In the genomic region with DNA sequence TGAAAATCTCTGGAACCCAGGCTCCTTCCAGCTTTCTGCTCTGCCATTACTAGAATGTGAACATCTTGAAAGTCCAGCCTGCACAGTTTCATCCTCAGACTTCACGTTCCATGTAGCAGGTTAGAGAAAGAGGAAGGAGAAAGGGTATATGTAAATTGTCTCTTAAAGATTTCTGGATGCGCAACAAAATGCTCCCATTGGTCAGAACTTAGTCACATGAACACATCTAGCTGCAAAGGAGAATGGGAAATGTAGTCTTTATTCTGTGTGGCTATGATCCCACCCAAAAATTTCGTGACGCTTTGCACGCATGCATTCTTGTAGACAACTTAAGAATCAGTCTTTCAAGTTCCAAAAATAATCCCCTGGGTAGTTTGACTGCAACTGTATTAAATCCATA, we compare ENCODE assay signal across 8 cellular contexts. TPM values are rescaled to one million over a fixed set of nuclear protein-coding genes. Genes with fewer than 3 reads are reported as not detected.
A peak's percentile ranks its signal among the peaks of the same experiment; 100 is the strongest.
DNase-seq lines count a peak whose midpoint lies in the region; ATAC-seq, FAIRE-seq and TF ChIP-seq lines count a peak whose summit lies in the region.

No MANE protein-coding gene starts in this region.

- ATAC-seq in HG03442 (IDR thresholded peaks at IDR 0.05; ENCODE audit: unreplicated experiment), result peak; percentile 77
- peak; percentile 71 for ATAC-seq in RWPE2 (ENCODE audit: low read depth)
- no peak for ATAC-seq in HG03039 (IDR thresholded peaks at IDR 0.05; ENCODE audit: unreplicated experiment)

- TF ChIP-seq POLR2A in uterus (IDR thresholded peaks at IDR 0.05), result no peak

- FAIRE-seq in GM18507 (lab: Jason Lieb, UNC), result peak; percentile 65

- H3K4me1 ChIP-seq in RWPE2 (ENCODE audit: insufficient read depth, poor library complexity, severe bottlenecking), result no peaks in the 10 kb centered on the region
- H3K4me1 ChIP-seq in uterus, result no peaks in the 10 kb centered on the region

- peak overlapping the region; percentile 2 for H3K4me3 ChIP-seq in RWPE2 (ENCODE audit: severe bottlenecking)
- H3K4me3 ChIP-seq in uterus, result no peak overlapping the region

- DNase-seq in GM18507 (ENCODE audit: extremely low spot score, insufficient read length, low read depth), result no peak
- DNase-seq in RWPE2 (ENCODE audit: low spot score), result no peak
- DNase-seq in iris pigment epithelial cell (ENCODE audit: low read depth), result peak; percentile 3
- no peak for DNase-seq in hypothalamus (lab: John Stamatoyannopoulos, UW)
- no peak for DNase-seq in activated CD8-positive, alpha-beta memory T cell treated with anti-CD3 and anti-CD28 coated beads for 24 hours
- no peak for DNase-seq in uterus

- intact Hi-C loops in uterus (cut with DNase I; ENCODE audit: low total_unique reads), result no loop called here

- H3K27ac ChIP-seq in RWPE2 (ENCODE audit: poor library complexity, severe bottlenecking) (no peak overlapping the region), uterus (no peak overlapping the region)

- no peaks in the 10 kb centered on the region for H3K9me3 ChIP-seq in RWPE2 (ENCODE audit: severe bottlenecking)
- H3K9me3 ChIP-seq in uterus, result no peaks in the 10 kb centered on the region

- H3K36me3 ChIP-seq in RWPE2 (ENCODE audit: low read depth) (no peaks in the 10 kb centered on the region), uterus (no peaks in the 10 kb centered on the region)

- H3K27me3 ChIP-seq in RWPE2 (ENCODE audit: insufficient read depth, poor library complexity, severe bottlenecking), result peaks cover 7% of the 10 kb centered on the region
- no peaks in the 10 kb centered on the region for H3K27me3 ChIP-seq in uterus

- TF ChIP-seq CTCF in RWPE2 (IDR thresholded peaks at IDR 0.05; ENCODE audit: poor library complexity, severe bottlenecking) (no peak), uterus (IDR thresholded peaks at IDR 0.05) (no peak)

RNA-seq across cellular contexts. Expression of a gene that starts 46.4 kb away (rescaled TPM):
- total RNA-seq in uterus, result 10 to 100 TPM; 21.5 to 97.6 (median 53.7) TPM
